22 cellular contexts compared by ENCODE assay signal in the genomic region with DNA sequence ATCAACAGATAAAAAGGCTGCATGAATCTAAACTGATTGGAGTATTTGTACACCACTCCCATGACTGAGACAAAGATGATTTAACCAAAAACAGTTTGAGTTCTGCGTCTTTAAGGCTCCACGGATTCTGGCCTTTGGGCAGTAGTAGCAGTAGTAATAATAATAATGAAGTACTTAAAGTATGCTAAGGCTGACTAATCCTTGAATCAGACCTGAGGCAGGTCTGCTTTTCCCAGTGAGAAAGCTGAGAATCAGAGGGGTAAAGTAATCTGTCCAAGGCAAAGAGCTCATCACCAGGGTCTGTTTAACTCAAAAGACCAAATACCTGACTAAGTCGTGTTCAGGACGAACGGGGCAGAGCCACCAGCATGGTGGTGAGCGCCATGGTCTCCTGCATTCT.
"Had no signal": no experiment of that assay in that cellular context is flagged by ENCODE, and none has a peak within 500 bp of the region (broad histone marks: within the 10 kb centered on the region; RNA-seq: fewer than 3 reads in every experiment).

No MANE protein-coding gene starts in this region.

- ATAC-seq: left colon; left ventricle myocardium superior; naive thymus-derived CD4-positive, alpha-beta T cell; psoas muscle; right lobe of liver; stimulated activated effector memory CD8-positive, alpha-beta T cell treated with anti-CD3 and anti-CD28 coated beads, Interleukin-12 subunit alpha, Interleukin-12 subunit beta, amount 100 ng/mL, for 72 hours; stimulated activated naive CD8-positive, alpha-beta T cell treated with anti-CD3 and anti-CD28 coated beads, Interleukin-15, Interleukin-2, amounts not matched to agents 100 U/mL and 50 U/mL, for 24 hours had no signal

- H3K27ac Mint-ChIP-seq: endodermal cell; immature natural killer cell; naive thymus-derived CD4-positive, alpha-beta T cell; nephron progenitor cell; stimulated activated effector memory CD8-positive, alpha-beta T cell treated with anti-CD3 and anti-CD28 coated beads, Interleukin-12 subunit alpha, Interleukin-12 subunit beta, amount 100 ng/mL, for 72 hours; type B pancreatic cell had no signal

- H3K9me3 ChIP-seq: psoas muscle, right lobe of liver, suprapubic skin, thyroid gland had no signal

- DNase-seq: effector CD4-positive, alpha-beta T cell; endodermal cell; immature natural killer cell; kidney; left colon; left ventricle myocardium superior; naive thymus-derived CD4-positive, alpha-beta T cell; nephron progenitor cell; psoas muscle; retina; right lobe of liver; stimulated activated CD4-positive, alpha-beta T cell treated with anti-CD3 and anti-CD28 coated beads, Interleukin-4, amount 100 ng/mL, for 1 hour; stimulated activated CD8-positive, alpha-beta memory T cell treated with anti-CD3 and anti-CD28 coated beads, Interleukin-4, amount 100 ng/mL, for 48 hours; stimulated activated naive CD8-positive, alpha-beta T cell treated with anti-CD3 and anti-CD28 coated beads, Interleukin-15, Interleukin-2, amounts not matched to agents 100 U/mL and 50 U/mL, for 24 hours; thyroid gland had no signal

- H3K4me3 ChIP-seq: coronary artery, lung, psoas muscle, right lobe of liver, suprapubic skin, thyroid gland had no signal

- H3K9me3 Mint-ChIP-seq: endodermal cell; immature natural killer cell; naive thymus-derived CD4-positive, alpha-beta T cell; nephron progenitor cell; stimulated activated effector memory CD8-positive, alpha-beta T cell treated with anti-CD3 and anti-CD28 coated beads, Interleukin-12 subunit alpha, Interleukin-12 subunit beta, amount 100 ng/mL, for 72 hours; type B pancreatic cell had no signal

- H3K27ac ChIP-seq: coronary artery, psoas muscle, right lobe of liver, suprapubic skin, thyroid gland had no signal

- H3K4me1 ChIP-seq: psoas muscle, right lobe of liver, suprapubic skin, thyroid gland had no signal

- H3K4me1 Mint-ChIP-seq: endodermal cell; immature natural killer cell; nephron progenitor cell; stimulated activated effector memory CD8-positive, alpha-beta T cell treated with anti-CD3 and anti-CD28 coated beads, Interleukin-12 subunit alpha, Interleukin-12 subunit beta, amount 100 ng/mL, for 72 hours had no signal

- H3K4me3 Mint-ChIP-seq: endodermal cell; immature natural killer cell; naive thymus-derived CD4-positive, alpha-beta T cell; nephron progenitor cell; stimulated activated effector memory CD8-positive, alpha-beta T cell treated with anti-CD3 and anti-CD28 coated beads, Interleukin-12 subunit alpha, Interleukin-12 subunit beta, amount 100 ng/mL, for 72 hours; type B pancreatic cell had no signal

- H3K27me3 Mint-ChIP-seq: naive thymus-derived CD4-positive, alpha-beta T cell; type B pancreatic cell had no signal

- FAIRE-seq: endothelial cell of umbilical vein, urothelium cell line had no signal

- H3K27me3 ChIP-seq: right lobe of liver, suprapubic skin, thyroid gland had no signal
